14 cellular contexts compared by ENCODE assay signal in genomic region chr2:63846487-63846886, GRCh38. TPM values are rescaled to one million over a fixed set of nuclear protein-coding genes. Genes with fewer than 3 reads are reported as not detected.
DNase-seq lines count a peak whose midpoint lies in the region; ATAC-seq and TF ChIP-seq lines count a peak whose summit lies in the region.
"Had no signal": no experiment of that assay in that cellular context is flagged by ENCODE, and none has a peak within 500 bp of the region (broad histone marks: within the 10 kb centered on the region; RNA-seq: fewer than 3 reads in every experiment).

No MANE protein-coding gene starts in this region.

- TF ChIP-seq CTCF in natural killer cell (IDR thresholded peaks at IDR 0.05) (no peak), WTC11 (IDR thresholded peaks at IDR 0.05) (no peak), transverse colon (IDR thresholded peaks at IDR 0.05) (no peak)
- no peak for TF ChIP-seq CTCF in CD8-positive, alpha-beta T cell (IDR thresholded peaks at IDR 0.05)

- H3K4me3 ChIP-seq in iPS-18c (ENCODE audit: insufficient read depth, low read depth, low read length) (peak overlapping the region; percentile 17; the same call in 1 of the 2 replicates), transverse colon (no peak overlapping the region)
- no peak overlapping the region for H3K4me3 ChIP-seq in CD8-positive, alpha-beta T cell (ENCODE audit: low read depth, low read length)

- TF ChIP-seq POLR2A in transverse colon (IDR thresholded peaks at IDR 0.05), result no peak

- CTCF ChIA-PET in WTC11 (lab: Charles Lee), result interaction anchor here (0.6 to 1.5 kb wide), 3 partner anchors 9 to 147 kb away, joined by 3 to 8 read pairs (median 4); no protein-coding TSS in a partner anchor
- CTCF ChIA-PET in CD8-positive, alpha-beta T cell (lab: Charles Lee), result interaction anchor here (2.0 to 4.6 kb wide), 2 partner anchors 8 to 14 kb away, joined by 5 to 29 read pairs; no protein-coding TSS in a partner anchor

- no peaks in the 10 kb centered on the region for H3K9me3 ChIP-seq in iPS-18c (ENCODE audit: control insufficient read depth, insufficient read depth, low read length)
- no peaks in the 10 kb centered on the region for H3K9me3 ChIP-seq in transverse colon
- no peaks in the 10 kb centered on the region for H3K9me3 ChIP-seq in CD8-positive, alpha-beta T cell (ENCODE audit: low read length)

- H3K27ac Mint-ChIP-seq in natural killer cell, result peak overlapping the region; percentile 39
- H3K27ac Mint-ChIP-seq in natural killer cell treated with Interleukin-12 subunit alpha and Interleukin-12 subunit beta and Interleukin-15 and Interleukin-18, amount 100 ng/mL, for 72 hours, result no peak overlapping the region
- H3K27ac Mint-ChIP-seq in WTC11, result peak overlapping the region; percentile 100
- H3K27ac Mint-ChIP-seq in CD8-positive, alpha-beta T cell, result no peak overlapping the region
- H3K27ac Mint-ChIP-seq: activated CD4-positive, alpha-beta T cell treated with anti-CD3 and anti-CD28 coated beads for 36 hours had no signal

- DNase-seq in natural killer cell (no peak), WTC11 (ENCODE audit: low spot score) (no peak), transverse colon (no peak)
- no peak for DNase-seq in natural killer cell treated with Interleukin-12 subunit alpha and Interleukin-12 subunit beta and Interleukin-15 and Interleukin-18, amount 100 ng/mL, for 72 hours (ENCODE audit: low spot score)
- no peak for DNase-seq in CD8-positive, alpha-beta T cell
- DNase-seq: activated CD4-positive, alpha-beta T cell treated with anti-CD3 and anti-CD28 coated beads for 36 hours; activated T-cell treated with anti-CD3 and anti-CD28 coated beads, Interleukin-2, amount 50 U/mL, for 1 hour; DMS79 treated with DMSO at 0.1 percent for 48 hours; NCI-H1048; stimulated activated CD8-positive, alpha-beta memory T cell treated with anti-CD3 and anti-CD28 coated beads, Interleukin-4, amount 100 ng/mL, for 48 hours had no signal

- no peak overlapping the region for H3K27ac ChIP-seq in transverse colon
- H3K27ac ChIP-seq in CD8-positive, alpha-beta T cell (ENCODE audit: low read depth, low read length), result no peak overlapping the region

- H3K27me3 Mint-ChIP-seq in natural killer cell (ENCODE audit: low read depth in 2 of 2), result no peaks in the 10 kb centered on the region
- H3K27me3 Mint-ChIP-seq in natural killer cell treated with Interleukin-12 subunit alpha and Interleukin-12 subunit beta and Interleukin-15 and Interleukin-18, amount 100 ng/mL, for 72 hours, result no peaks in the 10 kb centered on the region
- no peaks in the 10 kb centered on the region for H3K27me3 Mint-ChIP-seq in WTC11 (ENCODE audit: low read depth)
- no peaks in the 10 kb centered on the region for H3K27me3 Mint-ChIP-seq in CD8-positive, alpha-beta T cell (ENCODE audit: low read depth)
- H3K27me3 Mint-ChIP-seq: activated CD4-positive, alpha-beta T cell treated with anti-CD3 and anti-CD28 coated beads for 36 hours had no signal

- ATAC-seq in natural killer cell (no peak), WTC11 (no peak), HG03432 (IDR thresholded peaks at IDR 0.05; ENCODE audit: unreplicated experiment) (no peak), HG02884 (IDR thresholded peaks at IDR 0.05; ENCODE audit: unreplicated experiment) (no peak)
- no peak for ATAC-seq in natural killer cell treated with Interleukin-12 subunit alpha and Interleukin-12 subunit beta and Interleukin-15 and Interleukin-18, amount 100 ng/mL, for 72 hours
- ATAC-seq in CD8-positive, alpha-beta T cell, result no peak
- ATAC-seq: activated CD4-positive, alpha-beta T cell treated with anti-CD3 and anti-CD28 coated beads for 36 hours; Panc1 had no signal

- in situ Hi-C loops in transverse colon (cut with MboI; ENCODE audit: low pct_ligation_motif_present in 1 of 4, low pct_unique_long_range_greater_than_20kb in 1 of 4, low sequenced_read_pairs in 3 of 4), result no loop called here

- H3K36me3 Mint-ChIP-seq in natural killer cell (no peaks in the 10 kb centered on the region), WTC11 (peaks cover 49% of the 10 kb centered on the region)
- H3K36me3 Mint-ChIP-seq in natural killer cell treated with Interleukin-12 subunit alpha and Interleukin-12 subunit beta and Interleukin-15 and Interleukin-18, amount 100 ng/mL, for 72 hours, result peaks cover 4% of the 10 kb centered on the region
- peaks cover 16% of the 10 kb centered on the region for H3K36me3 Mint-ChIP-seq in CD8-positive, alpha-beta T cell

- no peaks in the 10 kb centered on the region for H3K27me3 ChIP-seq in transverse colon
- H3K27me3 ChIP-seq in CD8-positive, alpha-beta T cell (ENCODE audit: insufficient read depth, low read length), result no peaks in the 10 kb centered on the region

- WGBS in transverse colon (ENCODE audit: low coverage in 1 of 2), 2 donors, result 50 to 89% methylated on average over 1 of the region's 1 CpG

- H3K4me3 Mint-ChIP-seq in natural killer cell (no peak overlapping the region), WTC11 (peak overlapping the region; percentile 100)
- no peak overlapping the region for H3K4me3 Mint-ChIP-seq in natural killer cell treated with Interleukin-12 subunit alpha and Interleukin-12 subunit beta and Interleukin-15 and Interleukin-18, amount 100 ng/mL, for 72 hours
- H3K4me3 Mint-ChIP-seq in CD8-positive, alpha-beta T cell, result no peak overlapping the region
- H3K4me3 Mint-ChIP-seq: activated CD4-positive, alpha-beta T cell treated with anti-CD3 and anti-CD28 coated beads for 36 hours had no signal

- TF ChIP-seq EP300 in transverse colon (IDR thresholded peaks at IDR 0.05; ENCODE audit: low read depth), result no peak

- POLR2A ChIA-PET in WTC11 (lab: Charles Lee), result no interaction called here
- POLR2A ChIA-PET in CD8-positive, alpha-beta T cell (lab: Charles Lee), result interaction anchor here (0.7 to 1.5 kb wide), 2 partner anchors 10 to 625 kb away, joined by 4 to 6 read pairs; no protein-coding TSS in a partner anchor

- no peaks in the 10 kb centered on the region for H3K36me3 ChIP-seq in transverse colon
- H3K36me3 ChIP-seq in CD8-positive, alpha-beta T cell (ENCODE audit: insufficient read depth, low read length), result no peaks in the 10 kb centered on the region

- peaks cover 17 to 75% (median 55%) of the 10 kb centered on the region in 4 donors for H3K4me1 ChIP-seq in transverse colon
- H3K4me1 ChIP-seq in CD8-positive, alpha-beta T cell (ENCODE audit: insufficient read depth, low read length), result peaks cover 61% of the 10 kb centered on the region

- H3K4me1 Mint-ChIP-seq in natural killer cell, result peaks cover 80% of the 10 kb centered on the region in 2 donors
- peaks cover 37 to 70% of the 10 kb centered on the region in 2 donors for H3K4me1 Mint-ChIP-seq in natural killer cell treated with Interleukin-12 subunit alpha and Interleukin-12 subunit beta and Interleukin-15 and Interleukin-18, amount 100 ng/mL, for 72 hours (ENCODE audit: low read depth in 2 of 2)
- peaks cover 70% of the 10 kb centered on the region for H3K4me1 Mint-ChIP-seq in WTC11
- peaks cover 87% of the 10 kb centered on the region for H3K4me1 Mint-ChIP-seq in CD8-positive, alpha-beta T cell (ENCODE audit: low read depth)

- no peaks in the 10 kb centered on the region for H3K9me3 Mint-ChIP-seq in natural killer cell
- H3K9me3 Mint-ChIP-seq in natural killer cell treated with Interleukin-12 subunit alpha and Interleukin-12 subunit beta and Interleukin-15 and Interleukin-18, amount 100 ng/mL, for 72 hours, result no peaks in the 10 kb centered on the region
- H3K9me3 Mint-ChIP-seq in WTC11, result no peaks in the 10 kb centered on the region
- no peaks in the 10 kb centered on the region for H3K9me3 Mint-ChIP-seq in CD8-positive, alpha-beta T cell

- intact Hi-C loops in natural killer cell (cut with micrococcal nuclease), result loop anchor here (10.0 kb wide), 1 partner anchor 478 kb away; no protein-coding TSS in a partner anchor
- intact Hi-C loops in transverse colon (cut with DNase I; ENCODE audit: low total_unique reads), result no loop called here
- intact Hi-C loops in CD8-positive, alpha-beta T cell (cut with DNase I, micrococcal nuclease), result loop anchor here (10.0 kb wide), 6 partner anchors 678 to 1652 kb away; partner anchors contain the start of genes AFTPH (in 1 of the 2), B3GNT2 (in 1 of the 2), CEP68 (in 1 of the 2) and EHBP1 (in 1 of the 2)

TF ChIP-seq in WTC11, 78 proteins besides CTCF, POLR2A, EP300 and RAD21 (continues in another document):
- TF ChIP-seq, protein P1, sequence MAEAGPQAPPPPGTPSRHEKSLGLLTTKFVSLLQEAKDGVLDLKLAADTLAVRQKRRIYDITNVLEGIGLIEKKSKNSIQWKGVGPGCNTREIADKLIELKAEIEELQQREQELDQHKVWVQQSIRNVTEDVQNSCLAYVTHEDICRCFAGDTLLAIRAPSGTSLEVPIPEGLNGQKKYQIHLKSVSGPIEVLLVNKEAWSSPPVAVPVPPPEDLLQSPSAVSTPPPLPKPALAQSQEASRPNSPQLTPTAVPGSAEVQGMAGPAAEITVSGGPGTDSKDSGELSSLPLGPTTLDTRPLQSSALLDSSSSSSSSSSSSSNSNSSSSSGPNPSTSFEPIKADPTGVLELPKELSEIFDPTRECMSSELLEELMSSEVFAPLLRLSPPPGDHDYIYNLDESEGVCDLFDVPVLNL (CRISPR knock-in tag; IDR thresholded peaks at IDR 0.05; ENCODE audit: borderline replicate concordance, low read depth), result no peak
- no peak for TF ChIP-seq IRF2 (CRISPR knock-in tag; IDR thresholded peaks at IDR 0.05; ENCODE audit: borderline replicate concordance, low read depth)
- no peak for TF ChIP-seq ZNF396 (CRISPR knock-in tag; IDR thresholded peaks at IDR 0.05; ENCODE audit: borderline replicate concordance)
- no peak for TF ChIP-seq JUN (CRISPR knock-in tag; IDR thresholded peaks at IDR 0.05)
- no peak for TF ChIP-seq KAT7 (CRISPR knock-in tag; IDR thresholded peaks at IDR 0.05; ENCODE audit: borderline replicate concordance)

RNA-seq across cellular contexts. Expression of gene UGP2, which starts 4.8 kb away (rescaled TPM):
- total RNA-seq in natural killer cell (100 to 1,000 TPM; 100 to 117 (median 101) TPM), WTC11 (2021) (543 to 626 TPM (median 606 TPM) in 3 replicates), transverse colon (100 to 1,000 TPM in 3 of 4 donors, 10 to 100 TPM in 1; 62.3 to 352 (median 235) TPM)
- 10 to 100 TPM; 85.9 to 90.8 TPM for total RNA-seq in natural killer cell treated with Interleukin-12 subunit alpha and Interleukin-12 subunit beta and Interleukin-15 and Interleukin-18, amount 100 ng/mL, for 72 hours
- total RNA-seq in CD8-positive, alpha-beta T cell, result 10 to 100 TPM; 43.9 to 48.2 TPM

Comparison
In these comparisons a context has a peak if more than half of its experiments do, and no peak if none do; other contexts are left out.
1. H3K27ac Mint-ChIP-seq: peak in natural killer cell (2 of 2) and WTC11 (single experiment); none in natural killer cell treated with Interleukin-12 subunit alpha and Interleukin-12 subunit beta and Interleukin-15 and Interleukin-18, amount 100 ng/mL, for 72 hours (0 of 2) and CD8-positive, alpha-beta T cell (single experiment).